Comparison of ENCODE assay signal across 16 cellular contexts in the genomic region with DNA sequence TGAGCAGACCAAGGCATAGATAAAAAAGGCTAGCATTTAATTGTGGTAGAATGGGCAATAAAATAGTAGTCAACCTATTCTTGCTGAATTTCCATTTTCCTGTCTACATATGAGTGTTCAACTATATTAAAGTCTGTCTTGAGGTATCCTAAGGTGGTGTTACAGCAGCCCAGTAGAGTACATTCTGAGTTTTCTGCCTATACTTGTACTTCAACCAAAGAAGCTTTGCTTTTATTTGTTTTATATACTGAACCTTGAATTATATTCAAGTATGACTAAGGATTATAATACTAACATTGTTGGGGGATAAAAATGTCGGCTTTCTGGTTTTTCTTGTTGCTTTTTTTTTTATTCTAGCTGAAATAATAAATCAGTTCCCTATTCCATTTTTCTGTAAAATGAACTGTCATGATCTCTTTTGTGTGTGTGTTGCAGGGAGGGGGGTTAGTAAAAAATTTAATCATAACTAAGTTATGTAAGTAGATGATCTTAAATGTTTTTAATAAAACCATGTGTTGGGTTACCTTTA.
DNase-seq lines count a peak whose midpoint lies in the region; ATAC-seq and TF ChIP-seq lines count a peak whose summit lies in the region.
"Had no signal": no experiment of that assay in that cellular context is flagged by ENCODE, and none has a peak within 500 bp of the region (broad histone marks: within the 10 kb centered on the region; RNA-seq: fewer than 3 reads in every experiment).

No MANE protein-coding gene starts in this region.

- H3K27ac ChIP-seq in left ventricle myocardium inferior (replicated peaks), result peak overlapping the region; percentile 74
- H3K27ac ChIP-seq in right cardiac atrium (ENCODE audit: low read length), result no peak overlapping the region
- H3K27ac ChIP-seq in uterus, result peak overlapping the region; percentile 62 to 64
- no peak overlapping the region for H3K27ac ChIP-seq in hepatocyte
- H3K27ac ChIP-seq: HL-60 had no signal

- H3K27me3 ChIP-seq in left ventricle myocardium inferior (ENCODE audit: low read depth) (no peaks in the 10 kb centered on the region), right cardiac atrium (ENCODE audit: control insufficient read depth, insufficient read depth) (no peaks in the 10 kb centered on the region), uterus (no peaks in the 10 kb centered on the region), hepatocyte (no peaks in the 10 kb centered on the region)

- peaks cover 11% of the 10 kb centered on the region for H3K9me3 Mint-ChIP-seq in nephron

- H3K4me3 Mint-ChIP-seq in nephron, result no peak overlapping the region

- H3K4me2 ChIP-seq in hepatocyte, result no peak overlapping the region

- H2AFZ ChIP-seq in hepatocyte, result no peak overlapping the region

- H3K79me2 ChIP-seq in hepatocyte, result peaks cover 33% of the 10 kb centered on the region

- peaks cover 18% of the 10 kb centered on the region for H3K36me3 Mint-ChIP-seq in nephron (ENCODE audit: low read depth)

- 90% methylated on average over 1 of the region's 1 CpG for WGBS in right cardiac atrium
- WGBS in hepatocyte (ENCODE audit: low lambda C conversion rate, missing lambda C conversion rate), result 94% methylated on average over 1 of the region's 1 CpG

- H3K9me2 ChIP-seq in hepatocyte (replicated peaks; ENCODE audit: insufficient read depth), result no peaks in the 10 kb centered on the region

- intact Hi-C loops in left ventricle myocardium inferior (cut with micrococcal nuclease) (no loop called here), right cardiac atrium (cut with DNase I) (no loop called here), uterus (cut with DNase I; ENCODE audit: low total_unique reads) (no loop called here)

- TF ChIP-seq POLR2A in uterus (IDR thresholded peaks at IDR 0.05) (no peak), erythroblast (IDR thresholded peaks at IDR 0.05; ENCODE audit: low read length) (no peak)

- DNase-seq in left ventricle myocardium inferior (no peak), right cardiac atrium (no peak), epithelial cell of esophagus (ENCODE audit: low read depth) (peak; percentile 39), uterus (no peak), erythroblast (lab: John Stamatoyannopoulos, UW) (no peak), hepatocyte (ENCODE audit: low spot score) (no peak)
- DNase-seq: C1 segment of cervical spinal cord, DMS153, EL, KBM-7, NCI-H1092, NCI-H1694, NCI-H2107 had no signal

- ATAC-seq in right cardiac atrium (no peak), GM21529 (IDR thresholded peaks at IDR 0.05; ENCODE audit: unreplicated experiment) (no peak)

- no peaks in the 10 kb centered on the region for H3K27me3 Mint-ChIP-seq in nephron (ENCODE audit: low read depth)

- no peak for TF ChIP-seq CTCF in left ventricle myocardium inferior (IDR thresholded peaks at IDR 0.05; ENCODE audit: borderline replicate concordance)
- no peak for TF ChIP-seq CTCF in epithelial cell of esophagus (IDR thresholded peaks at IDR 0.05; ENCODE audit: insufficient read depth, low read depth, low read length, missing control alignments)
- no peak for TF ChIP-seq CTCF in nephron (IDR thresholded peaks at IDR 0.05; ENCODE audit: unreplicated experiment in 3 of 3)
- TF ChIP-seq CTCF in uterus (IDR thresholded peaks at IDR 0.05), result no peak
- no peak for TF ChIP-seq CTCF in hepatocyte (IDR thresholded peaks at IDR 0.05; ENCODE audit: poor library complexity)

- H3K4me3 ChIP-seq in left ventricle myocardium inferior, result no peak overlapping the region
- H3K4me3 ChIP-seq in right cardiac atrium (ENCODE audit: low read length), result no peak overlapping the region
- H3K4me3 ChIP-seq in epithelial cell of esophagus (ENCODE audit: low read length), result no peak overlapping the region
- H3K4me3 ChIP-seq in uterus, result no peak overlapping the region
- H3K4me3 ChIP-seq in hepatocyte, result no peak overlapping the region

- no peaks in the 10 kb centered on the region for H4K20me1 ChIP-seq in hepatocyte (ENCODE audit: insufficient read depth, poor library complexity, severe bottlenecking)

- H3K4me1 ChIP-seq in left ventricle myocardium inferior (peaks cover 75% of the 10 kb centered on the region), right cardiac atrium (ENCODE audit: control insufficient read depth, insufficient read depth, low read length) (peaks cover 12% of the 10 kb centered on the region), uterus (peaks cover 0 to 14% of the 10 kb centered on the region in 2 donors), hepatocyte (ENCODE audit: insufficient read depth) (no peaks in the 10 kb centered on the region)

- H3K4me1 Mint-ChIP-seq in nephron, result peaks cover 28% of the 10 kb centered on the region

- H3K9me3 ChIP-seq in left ventricle myocardium inferior (replicated peaks), result no peaks in the 10 kb centered on the region
- no peaks in the 10 kb centered on the region for H3K9me3 ChIP-seq in right cardiac atrium (ENCODE audit: control insufficient read depth, low read length)
- H3K9me3 ChIP-seq in uterus, result no peaks in the 10 kb centered on the region
- no peaks in the 10 kb centered on the region for H3K9me3 ChIP-seq in hepatocyte (ENCODE audit: low read depth)

- H3K36me3 ChIP-seq in left ventricle myocardium inferior (peaks cover 6% of the 10 kb centered on the region), uterus (no peaks in the 10 kb centered on the region), hepatocyte (replicated peaks; ENCODE audit: insufficient read depth, low read depth) (no peaks in the 10 kb centered on the region)

- H3K27ac Mint-ChIP-seq in nephron, result peak overlapping the region in 2 of 3 experiments; percentile 45 to 47

Comparison
In these comparisons a context has a peak if more than half of its experiments do, and no peak if none do; other contexts are left out.
1. H3K27ac ChIP-seq: peak in left ventricle myocardium inferior (single experiment) and uterus (2 of 2); none in right cardiac atrium (single experiment) and hepatocyte (single experiment).